1 cellular context compared by ENCODE assay signal in the genomic region with DNA sequence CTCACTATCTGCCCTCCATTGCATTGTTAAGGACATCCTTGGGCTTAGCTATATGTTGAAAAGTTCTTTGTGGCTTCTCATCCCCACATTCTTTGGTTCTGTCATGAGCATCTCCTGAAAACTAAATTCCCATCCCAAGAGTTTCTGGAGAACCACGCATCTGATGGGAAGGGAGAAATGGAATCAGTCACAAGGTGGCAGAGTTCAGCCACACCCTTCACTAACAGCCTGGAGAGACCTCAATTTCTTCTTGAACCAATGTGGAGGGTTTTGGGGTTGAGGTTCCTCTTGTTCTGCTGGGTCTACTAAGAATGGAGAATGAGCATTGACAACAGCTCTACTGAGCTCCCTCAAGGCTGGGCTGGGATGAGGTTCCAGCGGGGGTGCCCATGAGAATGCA.
TF ChIP-seq lines count a peak whose summit lies in the region.

No MANE protein-coding gene starts in this region.

TF ChIP-seq in HepG2, 621 proteins besides CTCF, POLR2A, EP300 and RAD21:
- TF ChIP-seq ZIK1 (CRISPR knock-in tag; IDR thresholded peaks at IDR 0.05; ENCODE audit: borderline replicate concordance, low read depth) (no peak), SMC3 (IDR thresholded peaks at IDR 0.05; ENCODE audit: low read length) (peak; percentile 49), STAG1 (CRISPR knock-in tag; IDR thresholded peaks at IDR 0.05) (peak; percentile 67)
